Comparison of ENCODE assay signal across 20 cellular contexts in the genomic region with DNA sequence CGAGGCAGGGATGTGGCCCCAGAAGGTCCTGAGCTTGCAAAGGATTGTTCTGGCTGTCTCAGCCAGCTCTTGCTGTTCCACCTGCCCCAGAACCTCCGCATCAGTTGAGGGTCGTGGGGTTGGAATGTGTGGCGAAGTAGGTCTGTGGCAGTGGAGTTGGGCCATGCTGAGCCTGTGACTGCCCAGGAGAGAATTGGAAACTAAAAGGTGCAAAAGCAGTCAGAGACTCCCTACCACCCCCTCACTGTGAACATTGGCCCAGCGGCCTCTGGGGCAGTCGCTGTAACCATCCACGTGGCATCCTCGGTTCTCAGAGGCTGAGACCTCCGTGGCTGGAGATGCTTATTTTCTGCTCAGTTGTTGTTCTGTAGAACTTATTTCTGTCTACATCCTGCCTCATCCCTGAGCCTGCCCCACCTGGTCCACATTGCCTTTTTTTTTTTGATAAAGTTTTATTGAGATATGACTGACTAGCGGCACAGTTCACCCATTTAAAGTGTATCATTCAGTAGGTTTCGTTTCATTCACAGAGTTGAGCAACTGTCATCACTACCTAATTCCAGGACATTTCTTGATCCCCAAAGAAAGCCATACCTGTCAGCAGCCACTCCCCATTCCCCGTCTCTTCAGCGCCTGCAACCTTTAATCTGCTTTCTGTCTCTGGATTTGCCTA. TPM values are rescaled to one million over a fixed set of nuclear protein-coding genes. Genes with fewer than 3 reads are reported as not detected.
DNase-seq lines count a peak whose midpoint lies in the region; ATAC-seq and TF ChIP-seq lines count a peak whose summit lies in the region.
"Had no signal": no experiment of that assay in that cellular context is flagged by ENCODE, and none has a peak within 500 bp of the region (broad histone marks: within the 10 kb centered on the region; RNA-seq: fewer than 3 reads in every experiment).

No MANE protein-coding gene starts in this region.

- CTCF ChIA-PET in activated CD4-positive, alpha-beta T cell treated with anti-CD3 and anti-CD28 coated beads for 36 hours (lab: Charles Lee), result no interaction called here
- CTCF ChIA-PET in RWPE1 (lab: Yijun Ruan, JAX), result no interaction called here

- no peak overlapping the region for H3K4me3 ChIP-seq in osteoblast (ENCODE audit: insufficient read depth, low read length)
- H3K4me3 ChIP-seq: A549, GM12878, GM23248, HAP-1 had no signal

- no peaks in the 10 kb centered on the region for H3K79me2 ChIP-seq in osteoblast (ENCODE audit: insufficient read depth, low read length)

- H3K36me3 ChIP-seq in osteoblast (ENCODE audit: insufficient read depth, low read length), result peaks cover 36% of the 10 kb centered on the region
- H3K36me3 ChIP-seq: HAP-1 had no signal

- no peaks in the 10 kb centered on the region for H3K27me3 Mint-ChIP-seq in activated CD4-positive, alpha-beta T cell treated with anti-CD3 and anti-CD28 coated beads, Interleukin-2, amount 10 ng/mL, durations not matched to agents 24 days and 14 days
- H3K27me3 Mint-ChIP-seq in activated CD4-positive, alpha-beta T cell treated with anti-CD3 and anti-CD28 coated beads for 36 hours, result no peaks in the 10 kb centered on the region
- no peaks in the 10 kb centered on the region for H3K27me3 Mint-ChIP-seq in stimulated activated naive CD8-positive, alpha-beta T cell treated with anti-CD3 and anti-CD28 coated beads, Interleukin-15, amount 100 ng/mL, for 72 hours
- H3K27me3 Mint-ChIP-seq: CD4-positive, alpha-beta memory T cell had no signal

- no peaks in the 10 kb centered on the region for H3K27me3 ChIP-seq in osteoblast (ENCODE audit: insufficient read depth, low read length)

- ATAC-seq in activated CD4-positive, alpha-beta T cell treated with anti-CD3 and anti-CD28 coated beads for 36 hours, result no peak
- ATAC-seq in stimulated activated naive CD8-positive, alpha-beta T cell treated with anti-CD3 and anti-CD28 coated beads, Interleukin-15, amount 100 ng/mL, for 72 hours, result no peak
- ATAC-seq: A549, GM12878 had no signal

- peaks cover 14% of the 10 kb centered on the region for H3K36me3 Mint-ChIP-seq in activated CD4-positive, alpha-beta T cell treated with anti-CD3 and anti-CD28 coated beads, Interleukin-2, amount 10 ng/mL, durations not matched to agents 24 days and 14 days (ENCODE audit: low read depth)
- peaks cover 6% of the 10 kb centered on the region for H3K36me3 Mint-ChIP-seq in activated CD4-positive, alpha-beta T cell treated with anti-CD3 and anti-CD28 coated beads for 36 hours (ENCODE audit: low read depth)

- in situ Hi-C loops in KBM-7 (cut with MboI; ENCODE audit: low pct_unique_long_range_greater_than_20kb, low sequenced_read_pairs), result loop anchor here (10.0 kb wide), 1 partner anchor 63 kb away; no protein-coding TSS in a partner anchor

- no peaks in the 10 kb centered on the region for H3K9me3 Mint-ChIP-seq in activated CD4-positive, alpha-beta T cell treated with anti-CD3 and anti-CD28 coated beads, Interleukin-2, amount 10 ng/mL, durations not matched to agents 24 days and 14 days
- H3K9me3 Mint-ChIP-seq in activated CD4-positive, alpha-beta T cell treated with anti-CD3 and anti-CD28 coated beads for 36 hours (ENCODE audit: low read depth), result no peaks in the 10 kb centered on the region
- no peaks in the 10 kb centered on the region for H3K9me3 Mint-ChIP-seq in stimulated activated naive CD8-positive, alpha-beta T cell treated with anti-CD3 and anti-CD28 coated beads, Interleukin-15, amount 100 ng/mL, for 72 hours
- H3K9me3 Mint-ChIP-seq: CD14-positive monocyte, HFFc6 had no signal

- DNase-seq in activated CD4-positive, alpha-beta T cell treated with anti-CD3 and anti-CD28 coated beads, Interleukin-2, amount 10 ng/mL, durations not matched to agents 24 days and 14 days, result no peak
- DNase-seq in activated CD4-positive, alpha-beta T cell treated with anti-CD3 and anti-CD28 coated beads for 36 hours, result no peak
- DNase-seq in RWPE1 (ENCODE audit: low spot score) (no peak), osteoblast (ENCODE audit: insufficient read length, low spot score, missing footprints) (peak; percentile 53), NCI-H2171 (lab: John Stamatoyannopoulos, UW) (no peak), KBM-7 (no peak)
- DNase-seq in stimulated activated naive CD8-positive, alpha-beta T cell treated with anti-CD3 and anti-CD28 coated beads, Interleukin-15, amount 100 ng/mL, for 72 hours, result no peak
- DNase-seq: AML-193; Calu3; CD4-positive, alpha-beta memory T cell; DMS79 treated with DMSO at 0.1 percent for 48 hours; GF-D8; GM23248; HFFc6 had no signal

- H3K4me3 Mint-ChIP-seq in activated CD4-positive, alpha-beta T cell treated with anti-CD3 and anti-CD28 coated beads, Interleukin-2, amount 10 ng/mL, durations not matched to agents 24 days and 14 days, result no peak overlapping the region
- H3K4me3 Mint-ChIP-seq in activated CD4-positive, alpha-beta T cell treated with anti-CD3 and anti-CD28 coated beads for 36 hours, result no peak overlapping the region
- H3K4me3 Mint-ChIP-seq in stimulated activated naive CD8-positive, alpha-beta T cell treated with anti-CD3 and anti-CD28 coated beads, Interleukin-15, amount 100 ng/mL, for 72 hours, result no peak overlapping the region
- H3K4me3 Mint-ChIP-seq: CD14-positive monocyte; CD4-positive, alpha-beta memory T cell; HFFc6 had no signal

- peak overlapping the region; percentile 48 for H3K27ac Mint-ChIP-seq in activated CD4-positive, alpha-beta T cell treated with anti-CD3 and anti-CD28 coated beads, Interleukin-2, amount 10 ng/mL, durations not matched to agents 24 days and 14 days
- no peak overlapping the region for H3K27ac Mint-ChIP-seq in activated CD4-positive, alpha-beta T cell treated with anti-CD3 and anti-CD28 coated beads for 36 hours
- H3K27ac Mint-ChIP-seq in stimulated activated naive CD8-positive, alpha-beta T cell treated with anti-CD3 and anti-CD28 coated beads, Interleukin-15, amount 100 ng/mL, for 72 hours, result no peak overlapping the region
- H3K27ac Mint-ChIP-seq: HFFc6 had no signal

- POLR2A ChIA-PET in activated CD4-positive, alpha-beta T cell treated with anti-CD3 and anti-CD28 coated beads for 36 hours (lab: Charles Lee), result no interaction called here
- POLR2A ChIA-PET in RWPE1 (lab: Yijun Ruan, JAX; ENCODE audit: low non-redundant PET), result no interaction called here

- H3K4me1 Mint-ChIP-seq in activated CD4-positive, alpha-beta T cell treated with anti-CD3 and anti-CD28 coated beads, Interleukin-2, amount 10 ng/mL, durations not matched to agents 24 days and 14 days, result peaks cover 3% of the 10 kb centered on the region
- no peaks in the 10 kb centered on the region for H3K4me1 Mint-ChIP-seq in activated CD4-positive, alpha-beta T cell treated with anti-CD3 and anti-CD28 coated beads for 36 hours
- H3K4me1 Mint-ChIP-seq in stimulated activated naive CD8-positive, alpha-beta T cell treated with anti-CD3 and anti-CD28 coated beads, Interleukin-15, amount 100 ng/mL, for 72 hours, result peaks cover 31% of the 10 kb centered on the region
- H3K4me1 Mint-ChIP-seq: CD14-positive monocyte had no signal

- no peaks in the 10 kb centered on the region for H3K4me1 ChIP-seq in osteoblast (ENCODE audit: insufficient read depth, low read length)
- H3K4me1 ChIP-seq: A549, HAP-1 had no signal

- H2AFZ ChIP-seq in osteoblast (ENCODE audit: low read length), result no peak overlapping the region
- H2AFZ ChIP-seq: GM23248 had no signal

- H4K20me1 ChIP-seq in osteoblast (ENCODE audit: insufficient read depth, low read length), result peaks cover 9% of the 10 kb centered on the region

- H3K27ac ChIP-seq in RWPE1 (peak overlapping the region; percentile 10; the same call in 1 of the 2 replicates), osteoblast (ENCODE audit: low read depth, low read length) (no peak overlapping the region)
- H3K27ac ChIP-seq: 22Rv1, A549, GM23248, HL-60 had no signal

- intact Hi-C loops in activated CD4-positive, alpha-beta T cell treated with anti-CD3 and anti-CD28 coated beads, Interleukin-2, amount 10 ng/mL, durations not matched to agents 24 days and 14 days (cut with micrococcal nuclease), result no loop called here
- intact Hi-C loops in activated CD4-positive, alpha-beta T cell treated with anti-CD3 and anti-CD28 coated beads for 36 hours (cut with DNase I, micrococcal nuclease), result no loop called here

- no peaks in the 10 kb centered on the region for H3K9me3 ChIP-seq in osteoblast (ENCODE audit: low read depth, low read length)
- H3K9me3 ChIP-seq: A549, HAP-1 had no signal

- no peak for TF ChIP-seq CTCF in RWPE1 (conservative IDR thresholded peaks at IDR 0.05; ENCODE audit: low read depth)
- no peak for TF ChIP-seq CTCF in osteoblast (IDR thresholded peaks at IDR 0.05; ENCODE audit: extremely low read depth, low read depth, low read length)

- no peak overlapping the region for H3K4me2 ChIP-seq in osteoblast (ENCODE audit: insufficient read depth, low read length)
- H3K4me2 ChIP-seq: A549 had no signal

RNA-seq across cellular contexts. Expression of a gene that starts 22.3 kb away (rescaled TPM):
- 73.2 and 74.2 TPM in 2 replicates for total RNA-seq in activated CD4-positive, alpha-beta T cell treated with anti-CD3 and anti-CD28 coated beads, Interleukin-2, amount 10 ng/mL, durations not matched to agents 24 days and 14 days
- total RNA-seq in activated CD4-positive, alpha-beta T cell treated with anti-CD3 and anti-CD28 coated beads for 36 hours, result 10 to 100 TPM; 31.8 to 32.3 TPM
- 25.9 and 44.2 TPM in 2 replicates for total RNA-seq in osteoblast

RNA-seq across cellular contexts. Expression of a gene that starts 36.8 kb away (rescaled TPM):
- 27.1 and 31.5 TPM in 2 replicates for total RNA-seq in activated CD4-positive, alpha-beta T cell treated with anti-CD3 and anti-CD28 coated beads, Interleukin-2, amount 10 ng/mL, durations not matched to agents 24 days and 14 days
- total RNA-seq in activated CD4-positive, alpha-beta T cell treated with anti-CD3 and anti-CD28 coated beads for 36 hours, result 10 to 100 TPM; 20.3 to 22.8 TPM
- total RNA-seq in osteoblast, result 41.8 and 43.8 TPM in 2 replicates

RNA-seq across cellular contexts. Expression of a gene that starts 41.1 kb away (rescaled TPM):
- 2.6 and 4.1 TPM in 2 replicates for total RNA-seq in activated CD4-positive, alpha-beta T cell treated with anti-CD3 and anti-CD28 coated beads, Interleukin-2, amount 10 ng/mL, durations not matched to agents 24 days and 14 days
- 1 to 10 TPM; 1.3 to 2.1 TPM for total RNA-seq in activated CD4-positive, alpha-beta T cell treated with anti-CD3 and anti-CD28 coated beads for 36 hours
- 19.7 and 27.1 TPM in 2 replicates for total RNA-seq in osteoblast

RNA-seq across cellular contexts. Expression of a gene that starts 58.2 kb away (rescaled TPM):
- 488 and 500 TPM in 2 replicates for total RNA-seq in activated CD4-positive, alpha-beta T cell treated with anti-CD3 and anti-CD28 coated beads, Interleukin-2, amount 10 ng/mL, durations not matched to agents 24 days and 14 days
- total RNA-seq in activated CD4-positive, alpha-beta T cell treated with anti-CD3 and anti-CD28 coated beads for 36 hours, result 100 to 1,000 TPM; 402 to 506 TPM
- total RNA-seq in osteoblast, result 78.4 and 85.8 TPM in 2 replicates

RNA-seq across cellular contexts. Expression of a gene that starts 59.3 kb away (rescaled TPM):
- 125 and 135 TPM in 2 replicates for total RNA-seq in activated CD4-positive, alpha-beta T cell treated with anti-CD3 and anti-CD28 coated beads, Interleukin-2, amount 10 ng/mL, durations not matched to agents 24 days and 14 days
- 10 to 100 TPM; 84.4 to 85.9 TPM for total RNA-seq in activated CD4-positive, alpha-beta T cell treated with anti-CD3 and anti-CD28 coated beads for 36 hours
- total RNA-seq in osteoblast, result 35.9 and 43.8 TPM in 2 replicates
